Comparison of ENCODE assay signal across 11 cellular contexts in the genomic region with DNA sequence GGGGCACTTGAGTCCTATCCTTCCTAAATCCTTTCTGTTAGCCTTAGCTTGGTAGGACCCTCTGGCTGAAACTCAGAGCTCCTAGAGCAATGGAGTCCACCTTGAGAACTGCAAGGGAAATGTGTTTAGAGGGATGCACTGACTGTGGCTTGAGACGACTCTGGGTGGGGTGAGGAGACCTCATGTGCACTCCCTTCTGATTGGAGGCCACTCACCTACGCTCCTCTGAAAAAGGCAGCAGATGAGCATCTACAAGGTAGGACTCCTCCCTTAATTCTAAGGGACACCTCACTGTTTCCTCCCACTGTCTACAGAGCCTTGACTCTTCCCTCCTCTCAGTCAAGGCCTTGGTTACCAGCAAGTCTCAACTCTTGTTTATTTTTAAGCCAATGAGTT. TPM values are rescaled to one million over a fixed set of nuclear protein-coding genes. Genes with fewer than 3 reads are reported as not detected.
DNase-seq lines count a peak whose midpoint lies in the region; ATAC-seq, FAIRE-seq and TF ChIP-seq lines count a peak whose summit lies in the region.
"Had no signal": no experiment of that assay in that cellular context is flagged by ENCODE, and none has a peak within 500 bp of the region (broad histone marks: within the 10 kb centered on the region; RNA-seq: fewer than 3 reads in every experiment).

No MANE protein-coding gene starts in this region.

- DNase-seq in left ventricle myocardium inferior (no peak), heart right ventricle (no peak), K562 (ENCODE audit: extremely low read depth in 1 of 4, low spot score in 3 of 4) (no peak), iPS-NIHi11 (ENCODE audit: low spot score) (no peak), CD1c-positive myeloid dendritic cell (ENCODE audit: extremely low spot score) (no peak), NCI-H345 treated with DMSO at 0.1 percent for 48 hours (lab: John Stamatoyannopoulos, UW; ENCODE audit: unreplicated experiment) (no peak)
- DNase-seq in activated CD4-positive, CD25-positive, alpha-beta regulatory T cell treated with anti-CD3 and anti-CD28 coated beads, Interleukin-2, amount 50 U/mL, for 72 hours, result no peak
- DNase-seq: activated CD4-positive, alpha-beta T cell treated with anti-CD3 and anti-CD28 coated beads for 48 hours; stimulated activated naive CD4-positive, alpha-beta T cell treated with Interleukin-2 at 50 U/mL for 16 hours had no signal

- BruUV-seq in K562 (replicated peaks; lab: Mats Ljungman, UMichigan), result no TSS peak

- WGBS in heart right ventricle, 2 donors, result 85 to 87% methylated on average over 2 of the region's 2 CpGs
- 75% methylated on average over 2 of the region's 2 CpGs for WGBS in K562 (ENCODE audit: insufficient coverage, low coverage, missing lambda C conversion rate)

- CTCF ChIA-PET in K562 (lab: Yijun Ruan, JAX; ENCODE audit: low intra/inter-chr PET ratio), result no interaction called here

- TF ChIP-seq POLR2A in K562 (conservative IDR thresholded peaks at IDR 0.05), result no peak

- TF ChIP-seq EP300 in K562 (IDR thresholded peaks at IDR 0.05; ENCODE audit: low read length), result no peak

- H3K9me3 ChIP-seq in left ventricle myocardium inferior (replicated peaks) (no peaks in the 10 kb centered on the region), heart right ventricle (no peaks in the 10 kb centered on the region), K562 (replicated peaks; ENCODE audit: control insufficient read depth, insufficient read depth, low read depth, low read length) (no peaks in the 10 kb centered on the region), mucosa of stomach (ENCODE audit: control insufficient read depth, low read length) (no peaks in the 10 kb centered on the region)

- H3K36me3 ChIP-seq in left ventricle myocardium inferior, result no peaks in the 10 kb centered on the region
- peaks cover 0 to 1% (median 0%) of the 10 kb centered on the region in 9 donors for H3K36me3 ChIP-seq in heart right ventricle
- H3K36me3 ChIP-seq in K562 (ENCODE audit: control insufficient read depth, insufficient read depth, low read length), result peaks cover 1% of the 10 kb centered on the region; the same call in 1 of the 3 replicates
- no peaks in the 10 kb centered on the region for H3K36me3 ChIP-seq in mucosa of stomach (ENCODE audit: control insufficient read depth, insufficient read depth, low read length)

- H3K27me3 ChIP-seq in left ventricle myocardium inferior (ENCODE audit: low read depth) (no peaks in the 10 kb centered on the region), heart right ventricle (no peaks in the 10 kb centered on the region), K562 (ENCODE audit: control insufficient read depth in 2 of 2, insufficient read depth in 2 of 2, low read length in 2 of 2) (no peaks in the 10 kb centered on the region), mucosa of stomach (ENCODE audit: control insufficient read depth, insufficient read depth, low read length) (no peaks in the 10 kb centered on the region)

- H3K9ac ChIP-seq in K562 (ENCODE audit: insufficient read depth in 1 of 2, low read depth in 2 of 2, low read length in 2 of 2), result peak overlapping the region in 1 of 2 experiments; percentile 3; a peak in 1 of 4 replicates
- peak overlapping the region; percentile 29 for H3K9ac ChIP-seq in mucosa of stomach (ENCODE audit: low read length)

- no peaks in the 10 kb centered on the region for H4K20me1 ChIP-seq in K562 (replicated peaks; ENCODE audit: control insufficient read depth, insufficient read depth, low read length)

- in situ Hi-C loops in K562 (cut with MboI), result no loop called here

- intact Hi-C loops in left ventricle myocardium inferior (cut with micrococcal nuclease), result no loop called here
- intact Hi-C loops in heart right ventricle (cut with DNase I), result no loop called here
- intact Hi-C loops in K562 (cut with micrococcal nuclease), result no loop called here

- ATAC-seq in heart right ventricle, result no peak
- ATAC-seq in K562, result no peak
- ATAC-seq: esophagus mucosa had no signal

- no peak for TF ChIP-seq RAD21 in K562 (CRISPR knock-in tag; conservative IDR thresholded peaks at IDR 0.05 in 1 of 2, IDR thresholded peaks at IDR 0.05 in 1 of 2)

- H3K4me1 ChIP-seq in left ventricle myocardium inferior (peaks cover 69% of the 10 kb centered on the region), heart right ventricle (peaks cover 15 to 68% (median 40%) of the 10 kb centered on the region in 9 donors), K562 (replicated peaks in 1 of 2; ENCODE audit: control insufficient read depth in 2 of 2, insufficient read depth in 2 of 2, low read length in 2 of 2) (peaks cover 48 to 54% of the 10 kb centered on the region in 2 experiments; a peak in 4 of 5 replicates), mucosa of stomach (ENCODE audit: control insufficient read depth, insufficient read depth, low read length) (peaks cover 39% of the 10 kb centered on the region)

- H3K79me2 ChIP-seq in K562 (ENCODE audit: control insufficient read depth, insufficient read depth, low read length), result peaks cover 27% of the 10 kb centered on the region

- TF ChIP-seq CTCF in left ventricle myocardium inferior (IDR thresholded peaks at IDR 0.05; ENCODE audit: borderline replicate concordance) (no peak), heart right ventricle (IDR thresholded peaks at IDR 0.05) (no peak), K562 (IDR thresholded peaks at IDR 0.05 in 2 of 3, conservative IDR thresholded peaks at IDR 0.05 in 1 of 3; ENCODE audit: insufficient read depth in 2 of 3, low read depth in 1 of 3, low read length in 3 of 3) (no peak)

- no peak for FAIRE-seq in K562 (lab: Jason Lieb, UNC)

- H3K27ac ChIP-seq in left ventricle myocardium inferior (replicated peaks), result peak overlapping the region; percentile 51
- H3K27ac ChIP-seq in heart right ventricle, result peak overlapping the region in 2 of 10 donors; percentile 4 to 53
- H3K27ac ChIP-seq in K562 (ENCODE audit: extremely low read depth, low read depth, low read length), result no peak overlapping the region

- H3K4me2 ChIP-seq in K562 (ENCODE audit: insufficient read depth, low read length), result no peak overlapping the region

- no peaks in the 10 kb centered on the region for H3K9me1 ChIP-seq in K562 (ENCODE audit: control insufficient read depth, insufficient read depth, low read length)

- POLR2A ChIA-PET in K562 (lab: Yijun Ruan, JAX), result interaction anchor here (1.0 to 1.1 kb wide), 2 partner anchors 11 to 40 kb away, joined by 4 read pairs; no protein-coding TSS in a partner anchor

- H2AFZ ChIP-seq in K562 (ENCODE audit: low read depth, low read length), result no peak overlapping the region

- peak overlapping the region; percentile 80 for H3K4me3 ChIP-seq in left ventricle myocardium inferior
- H3K4me3 ChIP-seq in heart right ventricle, result peak overlapping the region in 3 of 10 donors; percentile 8 to 74 (median 60)
- H3K4me3 ChIP-seq in K562, result no peak overlapping the region
- no peak overlapping the region for H3K4me3 ChIP-seq in mucosa of stomach (ENCODE audit: low read length)

RNA-seq across cellular contexts. Expression of a gene that starts 1.0 kb away (rescaled TPM):
- total RNA-seq in left ventricle myocardium inferior (4.8 TPM), heart right ventricle (10 to 100 TPM in 1 of 10 donors, 1 to 10 TPM in 9; 2.9 to 10.1 (median 4.3) TPM), K562 (2014; rRNA removed) (1.1 and 1.3 TPM in 2 replicates), K562 (2014; rRNA removed; fragmentation: Illumina TruSeq; extraction: Trizol) (0.93 and 1.1 TPM in 2 replicates), K562 (2015; rRNA removed; fragmentation: Illumina TruSeq; extraction: Trizol) (1.6 and 1.9 TPM in 2 replicates), K562 (2021) (2.1 and 2.6 TPM in 2 replicates)
- polyA plus RNA-seq in heart right ventricle (10 to 100 TPM in 1 of 2 donors, 1 to 10 TPM in 1; 6.5 to 19.4 TPM), K562 (2011; rRNA removed) (1.7 and 2.2 TPM in 2 replicates), K562 (2014; fragmentation: Illumina TruSeq; extraction: Trizol) (1.3 and 1.8 TPM in 2 replicates), K562 (2014; fragmentation: Nextera tagmentation; extraction: Ambion mirVana) (under 1 TPM; 0.10 to 0.46 TPM), K562 (2014; rRNA removed) (1.1 and 2.4 TPM in 2 replicates)
- 10.8 and 23.0 TPM in 2 replicates for total RNA-seq in K562 (2011; cell fraction: chromatin; rRNA removed; ENCODE audit: low replicate concordance)
- 12.2 and 17.2 TPM in 2 replicates for total RNA-seq in K562 (2011; cell fraction: nucleolus; rRNA removed)
- total RNA-seq in K562 (2011; cell fraction: nucleoplasm; rRNA removed), result 9.6 and 12.4 TPM in 2 replicates
- 1.7 and 3.8 TPM in 2 replicates for polyA plus RNA-seq in K562 (2011; cell fraction: cytosol; rRNA removed)
- polyA plus RNA-seq in K562 (2011; cell fraction: nucleus; rRNA removed), result 15.6 and 23.0 TPM in 2 replicates
- polyA plus RNA-seq in K562 (2012), result 4.6 and 6.4 TPM in 2 replicates
- polyA minus RNA-seq in K562 (2011; rRNA and poly(A)+ RNA removed), result 1.8 and 2.8 TPM in 2 replicates
- 1.4 and 1.5 TPM in 2 replicates for polyA minus RNA-seq in K562 (2011; cell fraction: cytosol; rRNA and poly(A)+ RNA removed)
- 3.4 TPM in 2 replicates for polyA minus RNA-seq in K562 (2011; cell fraction: nucleus; rRNA and poly(A)+ RNA removed)

RNA-seq across cellular contexts. Expression of a gene that starts 2.9 kb away (rescaled TPM):
- total RNA-seq in left ventricle myocardium inferior, result 12.9 TPM
- 10 to 100 TPM in 7 of 10 donors, 1 to 10 TPM in 3; 7.0 to 13.7 (median 11.0) TPM for total RNA-seq in heart right ventricle
- polyA plus RNA-seq in heart right ventricle, result 10 to 100 TPM; 17.6 to 21.2 TPM
- total RNA-seq in K562 (2011; cell fraction: chromatin; rRNA removed; ENCODE audit: low replicate concordance), result 87.5 and 179 TPM in 2 replicates
- 124 and 126 TPM in 2 replicates for total RNA-seq in K562 (2011; cell fraction: nucleolus; rRNA removed)
- total RNA-seq in K562 (2011; cell fraction: nucleoplasm; rRNA removed), result 113 and 115 TPM in 2 replicates
- total RNA-seq in K562 (2014; rRNA removed), result 63.1 and 75.7 TPM in 2 replicates
- total RNA-seq in K562 (2014; rRNA removed; fragmentation: Illumina TruSeq; extraction: Trizol), result 21.0 and 25.2 TPM in 2 replicates
- 54.6 and 56.5 TPM in 2 replicates for total RNA-seq in K562 (2015; rRNA removed; fragmentation: Illumina TruSeq; extraction: Trizol)
- total RNA-seq in K562 (2021), result 55.4 and 59.2 TPM in 2 replicates
- polyA plus RNA-seq in K562 (2011; rRNA removed), result 40.4 and 55.0 TPM in 2 replicates
- 69.6 and 99.9 TPM in 2 replicates for polyA plus RNA-seq in K562 (2011; cell fraction: cytosol; rRNA removed)
- polyA plus RNA-seq in K562 (2011; cell fraction: nucleus; rRNA removed), result 222 and 277 TPM in 2 replicates
- polyA plus RNA-seq in K562 (2012), result 56.1 and 59.4 TPM in 2 replicates
- 44.6 and 51.6 TPM in 2 replicates for polyA plus RNA-seq in K562 (2014; fragmentation: Illumina TruSeq; extraction: Trizol)
- polyA plus RNA-seq in K562 (2014; fragmentation: Nextera tagmentation; extraction: Ambion mirVana), result 10 to 100 TPM in 1 of 2 experiments, 1 to 10 TPM in 1; 5.6 to 16.6 TPM
- 68.7 and 69.0 TPM in 2 replicates for polyA plus RNA-seq in K562 (2014; rRNA removed)
- polyA minus RNA-seq in K562 (2011; rRNA and poly(A)+ RNA removed), result 20.1 and 22.4 TPM in 2 replicates
- polyA minus RNA-seq in K562 (2011; cell fraction: cytosol; rRNA and poly(A)+ RNA removed), result 17.8 and 20.6 TPM in 2 replicates
- polyA minus RNA-seq in K562 (2011; cell fraction: nucleus; rRNA and poly(A)+ RNA removed), result 45.2 and 71.4 TPM in 2 replicates

RNA-seq across cellular contexts. Expression of a gene that starts 9.1 kb away (rescaled TPM):
- total RNA-seq in left ventricle myocardium inferior, result not detected
- not detected for total RNA-seq in heart right ventricle
- not detected for polyA plus RNA-seq in heart right ventricle
- total RNA-seq in K562 (2011; cell fraction: chromatin; rRNA removed; ENCODE audit: low replicate concordance), result not detected in 2 replicates
- total RNA-seq in K562 (2011; cell fraction: nucleolus; rRNA removed), result not detected in 2 replicates
- total RNA-seq in K562 (2011; cell fraction: nucleoplasm; rRNA removed), result not detected in 2 replicates
- total RNA-seq in K562 (2014; rRNA removed), result not detected in 2 replicates
- total RNA-seq in K562 (2014; rRNA removed; fragmentation: Illumina TruSeq; extraction: Trizol), result not detected in 2 replicates
- not detected in 2 replicates for total RNA-seq in K562 (2015; rRNA removed; fragmentation: Illumina TruSeq; extraction: Trizol)
- total RNA-seq in K562 (2021), result not detected in 2 replicates
- polyA plus RNA-seq in K562 (2011; rRNA removed), result not detected in 2 replicates
- polyA plus RNA-seq in K562 (2011; cell fraction: cytosol; rRNA removed), result 0.28 TPM in 1 of 2 replicates, not detected in the other
- not detected in 2 replicates for polyA plus RNA-seq in K562 (2011; cell fraction: nucleus; rRNA removed)
- 0.55 TPM in 1 of 2 replicates, not detected in the other for polyA plus RNA-seq in K562 (2012)
- 0.55 TPM in 1 of 2 replicates, not detected in the other for polyA plus RNA-seq in K562 (2014; fragmentation: Illumina TruSeq; extraction: Trizol)
- polyA plus RNA-seq in K562 (2014; fragmentation: Nextera tagmentation; extraction: Ambion mirVana), result under 1 TPM in 1 of 2 experiments, not detected in 1; 0.15 TPM
- 1.2 TPM in 1 of 2 replicates, not detected in the other for polyA plus RNA-seq in K562 (2014; rRNA removed)
- polyA minus RNA-seq in K562 (2011; rRNA and poly(A)+ RNA removed), result not detected in 2 replicates
- polyA minus RNA-seq in K562 (2011; cell fraction: cytosol; rRNA and poly(A)+ RNA removed), result not detected in 2 replicates
- polyA minus RNA-seq in K562 (2011; cell fraction: nucleus; rRNA and poly(A)+ RNA removed), result not detected in 2 replicates
- total RNA-seq: esophagus mucosa had no signal

RNA-seq across cellular contexts. Expression of a gene that starts 46.3 kb away (rescaled TPM):
- 530 TPM for total RNA-seq in left ventricle myocardium inferior
- 100 to 1,000 TPM; 492 to 579 (median 559) TPM for total RNA-seq in heart right ventricle
- 100 to 1,000 TPM; 281 to 288 TPM for polyA plus RNA-seq in heart right ventricle
- total RNA-seq in K562 (2011; cell fraction: chromatin; rRNA removed; ENCODE audit: low replicate concordance), result 880 and 1,252 TPM in 2 replicates
- total RNA-seq in K562 (2011; cell fraction: nucleolus; rRNA removed), result 429 and 447 TPM in 2 replicates
- total RNA-seq in K562 (2011; cell fraction: nucleoplasm; rRNA removed), result 778 and 1,039 TPM in 2 replicates
- 130 and 137 TPM in 2 replicates for total RNA-seq in K562 (2014; rRNA removed)
- 190 and 191 TPM in 2 replicates for total RNA-seq in K562 (2014; rRNA removed; fragmentation: Illumina TruSeq; extraction: Trizol)
- 181 and 194 TPM in 2 replicates for total RNA-seq in K562 (2015; rRNA removed; fragmentation: Illumina TruSeq; extraction: Trizol)
- total RNA-seq in K562 (2021), result 748 and 810 TPM in 2 replicates
- 340 and 350 TPM in 2 replicates for polyA plus RNA-seq in K562 (2011; rRNA removed)
- polyA plus RNA-seq in K562 (2011; cell fraction: cytosol; rRNA removed), result 351 and 484 TPM in 2 replicates
- 548 and 674 TPM in 2 replicates for polyA plus RNA-seq in K562 (2011; cell fraction: nucleus; rRNA removed)
- polyA plus RNA-seq in K562 (2012), result 804 and 1,240 TPM in 2 replicates
- polyA plus RNA-seq in K562 (2014; fragmentation: Illumina TruSeq; extraction: Trizol), result 802 and 831 TPM in 2 replicates
- polyA plus RNA-seq in K562 (2014; fragmentation: Nextera tagmentation; extraction: Ambion mirVana), result 100 to 1,000 TPM; 254 to 328 TPM
- 356 and 362 TPM in 2 replicates for polyA plus RNA-seq in K562 (2014; rRNA removed)
- polyA minus RNA-seq in K562 (2011; rRNA and poly(A)+ RNA removed), result 583 and 666 TPM in 2 replicates
- polyA minus RNA-seq in K562 (2011; cell fraction: cytosol; rRNA and poly(A)+ RNA removed), result 634 and 719 TPM in 2 replicates
- polyA minus RNA-seq in K562 (2011; cell fraction: nucleus; rRNA and poly(A)+ RNA removed), result 190 and 332 TPM in 2 replicates

RNA-seq across cellular contexts. Expression of a gene that starts 56.7 kb away (rescaled TPM):
- 53.1 TPM for total RNA-seq in left ventricle myocardium inferior
- 10 to 100 TPM; 28.6 to 70.0 (median 55.4) TPM for total RNA-seq in heart right ventricle
- polyA plus RNA-seq in heart right ventricle, result 100 to 1,000 TPM in 1 of 2 donors, 10 to 100 TPM in 1; 40.4 to 122 TPM
- total RNA-seq in K562 (2011; cell fraction: chromatin; rRNA removed; ENCODE audit: low replicate concordance), result 126 and 173 TPM in 2 replicates
- total RNA-seq in K562 (2011; cell fraction: nucleolus; rRNA removed), result 112 and 130 TPM in 2 replicates
- 168 and 231 TPM in 2 replicates for total RNA-seq in K562 (2011; cell fraction: nucleoplasm; rRNA removed)
- 117 and 153 TPM in 2 replicates for total RNA-seq in K562 (2014; rRNA removed)
- total RNA-seq in K562 (2014; rRNA removed; fragmentation: Illumina TruSeq; extraction: Trizol), result 202 and 204 TPM in 2 replicates
- total RNA-seq in K562 (2015; rRNA removed; fragmentation: Illumina TruSeq; extraction: Trizol), result 226 and 244 TPM in 2 replicates
- 329 and 341 TPM in 2 replicates for total RNA-seq in K562 (2021)
- 209 and 216 TPM in 2 replicates for polyA plus RNA-seq in K562 (2011; rRNA removed)
- polyA plus RNA-seq in K562 (2011; cell fraction: cytosol; rRNA removed), result 197 and 292 TPM in 2 replicates
- polyA plus RNA-seq in K562 (2011; cell fraction: nucleus; rRNA removed), result 86.9 and 121 TPM in 2 replicates
- polyA plus RNA-seq in K562 (2012), result 406 and 466 TPM in 2 replicates
- polyA plus RNA-seq in K562 (2014; fragmentation: Illumina TruSeq; extraction: Trizol), result 527 and 637 TPM in 2 replicates
- polyA plus RNA-seq in K562 (2014; fragmentation: Nextera tagmentation; extraction: Ambion mirVana), result 100 to 1,000 TPM; 570 to 835 TPM
- 285 and 301 TPM in 2 replicates for polyA plus RNA-seq in K562 (2014; rRNA removed)
- polyA minus RNA-seq in K562 (2011; rRNA and poly(A)+ RNA removed), result 115 and 148 TPM in 2 replicates
- polyA minus RNA-seq in K562 (2011; cell fraction: cytosol; rRNA and poly(A)+ RNA removed), result 79.5 and 100 TPM in 2 replicates
- polyA minus RNA-seq in K562 (2011; cell fraction: nucleus; rRNA and poly(A)+ RNA removed), result 31.2 and 56.0 TPM in 2 replicates
